1 cellular context compared by ENCODE assay signal in the genomic region with DNA sequence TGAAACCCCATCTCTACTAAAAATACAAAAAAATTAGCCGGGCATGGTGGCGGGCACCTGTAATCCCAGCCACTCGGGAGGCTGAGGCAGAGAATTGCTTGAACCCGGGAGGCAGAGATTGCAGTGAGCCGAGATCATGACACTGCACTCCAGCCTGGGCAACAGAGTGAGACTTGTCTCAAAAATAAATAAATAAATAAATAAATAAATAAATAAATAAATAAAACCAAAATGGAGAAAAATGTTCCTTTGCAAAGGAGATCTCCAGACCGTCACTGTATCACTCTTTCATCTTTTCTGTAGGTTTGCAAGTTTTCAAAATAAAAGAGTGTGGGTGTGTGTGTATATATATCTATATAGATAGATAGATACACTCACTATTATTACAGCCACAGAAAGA.
TF ChIP-seq lines count a peak whose summit lies in the region.

No MANE protein-coding gene starts in this region.

TF ChIP-seq in A549, 52 proteins besides CTCF, POLR2A, EP300 and RAD21:
- TF ChIP-seq ZC3H11A (IDR thresholded peaks at IDR 0.05), result peak; percentile 86
